Comparison of ENCODE assay signal across 8 cellular contexts in the genomic region with DNA sequence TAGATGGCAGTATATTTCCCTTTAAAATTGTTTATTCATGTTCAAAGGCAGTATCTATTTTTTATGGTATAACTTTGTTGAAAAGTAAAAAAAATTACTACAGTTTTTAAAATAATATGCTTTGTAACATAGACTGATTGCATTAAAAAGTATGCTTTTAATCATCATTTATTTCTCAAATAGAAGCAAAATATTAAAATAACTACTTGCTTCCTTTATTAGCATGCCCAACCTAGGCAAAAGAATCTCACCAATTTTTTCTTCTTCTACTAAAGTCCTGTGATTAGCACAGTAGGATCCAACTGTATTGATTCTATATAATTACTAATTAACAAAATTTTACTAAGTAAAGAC.
A peak's percentile ranks its signal among the peaks of the same experiment; 100 is the strongest.
DNase-seq lines count a peak whose midpoint lies in the region; ATAC-seq and TF ChIP-seq lines count a peak whose summit lies in the region.

No MANE protein-coding gene starts in this region.

- 0 out of 2 replicates have a peak, but pooled peaks cover 5% of the 10 kb centered on the region for H3K79me2 ChIP-seq in PC-9 (ENCODE audit: low read depth)

- H3K36me3 Mint-ChIP-seq in Calu3 (ENCODE audit: insufficient read depth, unreplicated experiment) (peaks cover 6% of the 10 kb centered on the region), progenitor cell of endocrine pancreas (ENCODE audit: insufficient read depth) (peaks cover 2% of the 10 kb centered on the region)

- H3K4me3 Mint-ChIP-seq in Calu3 (ENCODE audit: low read depth, unreplicated experiment) (peak overlapping the region; percentile 66), progenitor cell of endocrine pancreas (ENCODE audit: low read depth) (peak overlapping the region; percentile 91)

- H3F3A ChIP-seq in PC-9 (ENCODE audit: insufficient read depth, low read depth) = peaks cover 18% of the 10 kb centered on the region

- H3K9me3 ChIP-seq in PC-9 (ENCODE audit: insufficient read depth, low read depth) = no peaks in the 10 kb centered on the region

- no peaks in the 10 kb centered on the region for H3K36me3 ChIP-seq in PC-9 (ENCODE audit: low read depth)

- H3K4me1 ChIP-seq in PC-9 (replicated peaks; ENCODE audit: insufficient read depth) = peaks cover 21% of the 10 kb centered on the region

- peak overlapping the region; percentile 81; the same call in 1 of the 2 replicates for H3K4me3 ChIP-seq in PC-9
- H3K4me3 ChIP-seq in epithelial cell of proximal tubule (ENCODE audit: low read depth, low read length) = peak overlapping the region; percentile 58

- POLR2A ChIA-PET in PC-9 (lab: Charles Lee; ENCODE audit: unreplicated experiment) = no interaction called here

- H3K27me3 Mint-ChIP-seq in Calu3 (ENCODE audit: unreplicated experiment) = no peaks in the 10 kb centered on the region
- H3K27me3 Mint-ChIP-seq in progenitor cell of endocrine pancreas = peaks cover 7% of the 10 kb centered on the region

- ATAC-seq in GM19035 (IDR thresholded peaks at IDR 0.05; ENCODE audit: unreplicated experiment) (no peak), HG03460 (IDR thresholded peaks at IDR 0.05; ENCODE audit: unreplicated experiment) (no peak)

- intact Hi-C loops in Calu3 (cut with micrococcal nuclease; ENCODE audit: unreplicated experiment) = loop anchor here (1.0 to 5.0 kb wide), 3 partner anchors 86 to 666 kb away; partner anchors contain the start of genes BDH2 and SLC39A8
- intact Hi-C loops in PC-9 (cut with micrococcal nuclease; ENCODE audit: unreplicated experiment) = loop anchor here (1.0 to 10.0 kb wide), 5 partner anchors 193 to 666 kb away; partner anchors contain the start of genes BDH2 and UBE2D3

- H3K27me3 ChIP-seq in PC-9 (ENCODE audit: insufficient read depth, low read depth) = no peaks in the 10 kb centered on the region

- H3K27ac ChIP-seq in PC-9 = 0 out of 2 replicates have a peak overlapping the region, but pooled peaks have one; percentile 85

- H3K4me1 Mint-ChIP-seq in Calu3 (ENCODE audit: low read depth, unreplicated experiment) (peaks cover 16% of the 10 kb centered on the region), progenitor cell of endocrine pancreas (ENCODE audit: low read depth) (no peaks in the 10 kb centered on the region)

- H3K27ac Mint-ChIP-seq in Calu3 (ENCODE audit: unreplicated experiment) (no peak overlapping the region), progenitor cell of endocrine pancreas (no peak overlapping the region)

- H3K9me2 ChIP-seq in PC-9 (ENCODE audit: insufficient read depth) = no peaks in the 10 kb centered on the region

- CTCF ChIA-PET in Calu3 (lab: Charles Lee) = no interaction called here
- CTCF ChIA-PET in PC-9 (lab: Charles Lee) = interaction anchor here (0.6 to 1.0 kb wide), 2 partner anchors 86 to 660 kb away, joined by 5 to 10 read pairs; partner anchors contain the start of gene SLC39A8

- no peak for TF ChIP-seq CTCF in Calu3 (IDR thresholded peaks at IDR 0.05; ENCODE audit: unreplicated experiment)
- TF ChIP-seq CTCF in PC-9 (conservative IDR thresholded peaks at IDR 0.05) = no peak; the same call in 1 of the 2 replicates
- TF ChIP-seq CTCF in epithelial cell of proximal tubule (conservative IDR thresholded peaks at IDR 0.05; ENCODE audit: low read depth, low read length) = no peak
- TF ChIP-seq CTCF in progenitor cell of endocrine pancreas (IDR thresholded peaks at IDR 0.05; ENCODE audit: unreplicated experiment) = no peak

- no peak overlapping the region for H2AFZ ChIP-seq in PC-9

- DNase-seq in Calu3 = no peak
- DNase-seq in PC-9 = no peak
- DNase-seq in epithelial cell of proximal tubule (ENCODE audit: low read depth) = no peak
- no peak for DNase-seq in progenitor cell of endocrine pancreas (ENCODE audit: low spot score, unreplicated experiment)
- no peak for DNase-seq in NCI-H128 (lab: John Stamatoyannopoulos, UW; ENCODE audit: unreplicated experiment)
- DNase-seq in NCI-H1436 treated with DMSO at 0.1 percent for 48 hours (lab: John Stamatoyannopoulos, UW) = no peak

- H3K4me2 ChIP-seq in PC-9 = peak overlapping the region; percentile 98

- H4K20me1 ChIP-seq in PC-9 (ENCODE audit: insufficient read depth) = no peaks in the 10 kb centered on the region

- H3K9me3 Mint-ChIP-seq in Calu3 (ENCODE audit: low read depth, unreplicated experiment) (no peaks in the 10 kb centered on the region), progenitor cell of endocrine pancreas (ENCODE audit: low read depth) (peaks cover 8% of the 10 kb centered on the region)

- BruUV-seq in Calu3 (replicated peaks; lab: Mats Ljungman, UMichigan) = no TSS peak
- no TSS peak for BruUV-seq in PC-9 (replicated peaks; lab: Mats Ljungman, UMichigan)
